In genomic region chr18:34913837-34914755, GRCh38 we compare ENCODE assay signal across 13 cellular contexts.
DNase-seq lines count a peak whose midpoint lies in the region; ATAC-seq and TF ChIP-seq lines count a peak whose summit lies in the region.
"Had no signal": no experiment of that assay in that cellular context is flagged by ENCODE, and none has a peak within 500 bp of the region (broad histone marks: within the 10 kb centered on the region; RNA-seq: fewer than 3 reads in every experiment).

No MANE protein-coding gene starts in this region.

- H3K27ac ChIP-seq in hepatocyte = peak overlapping the region; percentile 74
- H3K27ac ChIP-seq: BLaER1, GM23248, thoracic aorta had no signal

- H3K4me1 ChIP-seq in hepatocyte (ENCODE audit: insufficient read depth) = peaks cover 13% of the 10 kb centered on the region
- H3K4me1 ChIP-seq: BLaER1 had no signal

- H3K4me2 ChIP-seq in hepatocyte = peak overlapping the region; percentile 43
- H3K4me2 ChIP-seq: BLaER1 had no signal

- H3K9me3 ChIP-seq in hepatocyte (ENCODE audit: low read depth) = no peaks in the 10 kb centered on the region
- H3K9me3 ChIP-seq: BLaER1, thoracic aorta had no signal

- DNase-seq in ELR (ENCODE audit: low read depth) (peak; percentile 64), amniotic epithelial cell (ENCODE audit: low read depth) (peak; percentile 81), hepatocyte (ENCODE audit: low spot score) (peak; percentile 63), pons (ENCODE audit: low spot score) (peak; percentile 90), HPDE6-E6E7 (ENCODE audit: extremely low spot score) (no peak), GOT3 (lab: John Stamatoyannopoulos, UW) (no peak), RPMI8226 (no peak)
- DNase-seq: GM23248, left cardiac atrium, NCI-H226 had no signal

- no peak overlapping the region for H3K4me3 ChIP-seq in hepatocyte
- H3K4me3 ChIP-seq: BLaER1, GM23248, thoracic aorta had no signal

- no peaks in the 10 kb centered on the region for H4K20me1 ChIP-seq in hepatocyte (ENCODE audit: insufficient read depth, poor library complexity, severe bottlenecking)
- H4K20me1 ChIP-seq: BLaER1 had no signal

- no peaks in the 10 kb centered on the region for H3K9me2 ChIP-seq in hepatocyte (replicated peaks; ENCODE audit: insufficient read depth)

- H3K79me2 ChIP-seq in hepatocyte = no peaks in the 10 kb centered on the region

- no peaks in the 10 kb centered on the region for H3K36me3 ChIP-seq in hepatocyte (replicated peaks; ENCODE audit: insufficient read depth, low read depth)
- H3K36me3 ChIP-seq: BLaER1, thoracic aorta had no signal

- no peak for TF ChIP-seq CTCF in hepatocyte (IDR thresholded peaks at IDR 0.05; ENCODE audit: poor library complexity)

- H2AFZ ChIP-seq in hepatocyte = peak overlapping the region; percentile 32
- H2AFZ ChIP-seq: GM23248 had no signal

- no peak for ATAC-seq in GM18909 (IDR thresholded peaks at IDR 0.05; ENCODE audit: poor library complexity, unreplicated experiment)
- ATAC-seq: left cardiac atrium had no signal

- H3K27me3 ChIP-seq in hepatocyte = no peaks in the 10 kb centered on the region
- H3K27me3 ChIP-seq: BLaER1 had no signal

- 71% methylated on average over 4 of the region's 4 CpGs for WGBS in hepatocyte (ENCODE audit: low lambda C conversion rate, missing lambda C conversion rate)

Comparison
In these comparisons a context has a peak if more than half of its experiments do, and no peak if none do; other contexts are left out.
1. DNase-seq: peak in ELR (single experiment), amniotic epithelial cell (single experiment), hepatocyte (single experiment) and pons (single experiment); none in HPDE6-E6E7 (single experiment), GOT3 (single experiment) and RPMI8226 (single experiment).